Comparison of ENCODE assay signal across 8 cellular contexts in genomic region chr19:35044317-35045117, GRCh38. TPM values are rescaled to one million over a fixed set of nuclear protein-coding genes. Genes with fewer than 3 reads are reported as not detected.
DNase-seq lines count a peak whose midpoint lies in the region; ATAC-seq and TF ChIP-seq lines count a peak whose summit lies in the region.

No MANE protein-coding gene starts in this region.

- peaks cover 6 to 8% of the 10 kb centered on the region in 2 donors for H3K27me3 Mint-ChIP-seq in CD4-positive, alpha-beta memory T cell

- peak overlapping the region in 1 of 8 donors; percentile 81 for H3K4me3 Mint-ChIP-seq in CD4-positive, alpha-beta memory T cell

- no peaks in the 10 kb centered on the region for H3K9me3 ChIP-seq in CD4-positive, alpha-beta memory T cell (ENCODE audit: control insufficient read depth in 1 of 2, low read length in 2 of 2)
- no peaks in the 10 kb centered on the region for H3K9me3 ChIP-seq in ascending aorta

- no peaks in the 10 kb centered on the region for H3K36me3 ChIP-seq in CD4-positive, alpha-beta memory T cell (ENCODE audit: insufficient read depth, low read length)
- no peaks in the 10 kb centered on the region for H3K36me3 ChIP-seq in ascending aorta

- H3K9me3 Mint-ChIP-seq in CD4-positive, alpha-beta memory T cell = no peaks in the 10 kb centered on the region

- no peak overlapping the region for H3K4me3 ChIP-seq in CD4-positive, alpha-beta memory T cell (ENCODE audit: low read length in 2 of 2)
- H3K4me3 ChIP-seq in HFF-Myc (replicated peaks; ENCODE audit: low read depth, low read length) (no peak overlapping the region), ascending aorta (no peak overlapping the region)

- peak in 4 of 5 donors; percentile 45 to 62 (median 50) for DNase-seq in CD4-positive, alpha-beta memory T cell
- peak; percentile 33 for DNase-seq in HFF-Myc (ENCODE audit: extremely low read depth, low read depth)
- peak; percentile 41 for DNase-seq in T follicular helper cell (ENCODE audit: low read depth)
- DNase-seq in ascending aorta (ENCODE audit: low spot score in 2 of 2) = no peak
- DNase-seq in hypothalamus (lab: John Stamatoyannopoulos, UW) = peak in 48 of 51 donors; percentile 18 to 84 (median 52)
- peak; percentile 71 for DNase-seq in stimulated activated CD4-positive, alpha-beta T cell treated with anti-CD3 and anti-CD28 coated beads, Interleukin-15, amount 100 ng/mL, for 24 hours
- DNase-seq in NCI-H774 (lab: John Stamatoyannopoulos, UW) = no peak

- CTCF ChIA-PET in CD4-positive, alpha-beta memory T cell (lab: Charles Lee; ENCODE audit: partially characterized antibody) = interaction anchor here (0.7 to 7.7 kb wide), 27 partner anchors 8 to 207 kb away, joined by 3 to 54 read pairs (median 5); no protein-coding TSS in a partner anchor

- H3K36me3 Mint-ChIP-seq in CD4-positive, alpha-beta memory T cell = no peaks in the 10 kb centered on the region

- H3K27me3 ChIP-seq in CD4-positive, alpha-beta memory T cell (ENCODE audit: insufficient read depth, low read length) = no peaks in the 10 kb centered on the region
- H3K27me3 ChIP-seq in ascending aorta = peaks cover 4% of the 10 kb centered on the region

- intact Hi-C loops in CD4-positive, alpha-beta memory T cell (cut with micrococcal nuclease) = loop anchor here (1.0 to 5.0 kb wide), 2 partner anchors 42 to 71 kb away; partner anchors contain the start of gene GRAMD1A
- intact Hi-C loops in ascending aorta (cut with DNase I) = no loop called here

- POLR2A ChIA-PET in CD4-positive, alpha-beta memory T cell (lab: Charles Lee; ENCODE audit: partially characterized antibody) = interaction anchor here (0.7 to 2.1 kb wide), 6 partner anchors 15 to 109 kb away, joined by 3 to 15 read pairs (median 5); partner anchors contain the start of gene SCN1B

- no peak for ATAC-seq in HG03457 (IDR thresholded peaks at IDR 0.05; ENCODE audit: unreplicated experiment)

- TF ChIP-seq CTCF in HFF-Myc (IDR thresholded peaks at IDR 0.05; ENCODE audit: low read depth, low read length, missing control alignments) (peak; percentile 97), ascending aorta (IDR thresholded peaks at IDR 0.05) (peak; percentile 72 to 84 (median 77))

- no peak overlapping the region for H3K27ac ChIP-seq in CD4-positive, alpha-beta memory T cell (ENCODE audit: low read depth, low read length)
- H3K27ac ChIP-seq in ascending aorta = no peak overlapping the region

- peak overlapping the region in 4 of 7 donors; percentile 51 to 71 (median 64) for H3K27ac Mint-ChIP-seq in CD4-positive, alpha-beta memory T cell

- H3K4me1 ChIP-seq in CD4-positive, alpha-beta memory T cell (ENCODE audit: insufficient read depth, low read length) = peaks cover 32% of the 10 kb centered on the region
- H3K4me1 ChIP-seq in ascending aorta = peaks cover 13 to 16% of the 10 kb centered on the region in 2 donors

- peaks cover 20 to 34% (median 26%) of the 10 kb centered on the region in 4 donors for H3K4me1 Mint-ChIP-seq in CD4-positive, alpha-beta memory T cell

RNA-seq across cellular contexts. Expression of gene HPN, which starts 3.0 kb away (rescaled TPM):
- under 1 TPM in 1 of 2 experiments, not detected in 1; 0.15 TPM for total RNA-seq in CD4-positive, alpha-beta memory T cell
- polyA plus RNA-seq in CD4-positive, alpha-beta memory T cell = under 1 TPM in 1 of 2 donors, not detected in 1; 0.57 TPM
- total RNA-seq in ascending aorta = 0.85 TPM

RNA-seq across cellular contexts. Expression of gene SCN1B, which starts 14.2 kb away (rescaled TPM):
- total RNA-seq in CD4-positive, alpha-beta memory T cell = 1 to 10 TPM; 1.4 to 1.5 TPM
- under 1 TPM in 1 of 2 donors, not detected in 1; 0.64 TPM for polyA plus RNA-seq in CD4-positive, alpha-beta memory T cell
- 20.8 TPM for total RNA-seq in ascending aorta

RNA-seq across cellular contexts. Expression of gene GRAMD1A, which starts 44.4 kb away (rescaled TPM):
- 100 to 1,000 TPM; 205 to 221 TPM for total RNA-seq in CD4-positive, alpha-beta memory T cell
- polyA plus RNA-seq in CD4-positive, alpha-beta memory T cell = 10 to 100 TPM; 16.3 to 55.4 TPM
- 103 TPM for total RNA-seq in ascending aorta

Comparison
In these comparisons a context has a peak if more than half of its experiments do, and no peak if none do; other contexts are left out.
1. DNase-seq: peak in CD4-positive, alpha-beta memory T cell (4 of 5), HFF-Myc (single experiment), T follicular helper cell (single experiment), hypothalamus (48 of 51) and stimulated activated CD4-positive, alpha-beta T cell treated with anti-CD3 and anti-CD28 coated beads, Interleukin-15, amount 100 ng/mL, for 24 hours (single experiment); none in ascending aorta (0 of 2) and NCI-H774 (single experiment).